Comparison of ENCODE assay signal across 1 cellular context in genomic region chr14:24952851-24953666, GRCh38.
TF ChIP-seq lines count a peak whose summit lies in the region.

No MANE protein-coding gene starts in this region.

TF ChIP-seq in HepG2, 621 proteins besides CTCF, POLR2A, EP300 and RAD21 (continued from another document and continues in another):
- TF ChIP-seq, protein P1, sequence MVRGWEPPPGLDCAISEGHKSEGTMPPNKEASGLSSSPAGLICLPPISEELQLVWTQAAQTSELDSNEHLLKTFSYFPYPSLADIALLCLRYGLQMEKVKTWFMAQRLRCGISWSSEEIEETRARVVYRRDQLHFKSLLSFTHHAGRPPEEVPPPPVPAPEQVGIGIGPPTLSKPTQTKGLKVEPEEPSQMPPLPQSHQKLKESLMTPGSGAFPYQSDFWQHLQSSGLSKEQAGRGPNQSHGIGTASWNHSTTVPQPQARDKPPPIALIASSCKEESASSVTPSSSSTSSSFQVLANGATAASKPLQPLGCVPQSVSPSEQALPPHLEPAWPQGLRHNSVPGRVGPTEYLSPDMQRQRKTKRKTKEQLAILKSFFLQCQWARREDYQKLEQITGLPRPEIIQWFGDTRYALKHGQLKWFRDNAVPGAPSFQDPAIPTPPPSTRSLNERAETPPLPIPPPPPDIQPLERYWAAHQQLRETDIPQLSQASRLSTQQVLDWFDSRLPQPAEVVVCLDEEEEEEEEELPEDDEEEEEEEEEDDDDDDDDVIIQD (CRISPR knock-in tag; IDR thresholded peaks at IDR 0.05; ENCODE audit: low read depth): 0 out of 2 replicates have a peak, but pooled peaks have one; percentile 74
- TF ChIP-seq IKZF4 (CRISPR knock-in tag; IDR thresholded peaks at IDR 0.05; ENCODE audit: borderline replicate concordance, low read depth, not compliant biosample characterization) (no peak), ELF3 (CRISPR knock-in tag; IDR thresholded peaks at IDR 0.05) (no peak), POGZ (CRISPR knock-in tag; IDR thresholded peaks at IDR 0.05) (peak; percentile 20; the same call in 1 of the 2 replicates), PPARG (CRISPR knock-in tag; conservative IDR thresholded peaks at IDR 0.05) (peak; percentile 5; the same call in 1 of the 2 replicates), ZNF792 (CRISPR knock-in tag; IDR thresholded peaks at IDR 0.05) (peak; percentile 28; the same call in 1 of the 2 replicates), NAIF1 (CRISPR knock-in tag; IDR thresholded peaks at IDR 0.05; ENCODE audit: borderline replicate concordance) (no peak), SOX13 (IDR thresholded peaks at IDR 0.05) (no peak), SOX13 (CRISPR knock-in tag; conservative IDR thresholded peaks at IDR 0.05 in 1 of 2, IDR thresholded peaks at IDR 0.05 in 1 of 2) (peak in 1 of 2 experiments; percentile 31; a peak in 1 of 4 replicates), PAWR (CRISPR knock-in tag; IDR thresholded peaks at IDR 0.05; ENCODE audit: borderline replicate concordance) (no peak), RNF2 (conservative IDR thresholded peaks at IDR 0.05; ENCODE audit: low read depth) (no peak), WIZ (CRISPR knock-in tag; IDR thresholded peaks at IDR 0.05) (0 out of 2 replicates have a peak, but pooled peaks have one; percentile 46), ATRX (CRISPR knock-in tag; IDR thresholded peaks at IDR 0.05; ENCODE audit: borderline replicate concordance) (no peak), ZNF530 (CRISPR knock-in tag; IDR thresholded peaks at IDR 0.05; ENCODE audit: low read depth) (no peak), NR1H2 (CRISPR knock-in tag; IDR thresholded peaks at IDR 0.05; ENCODE audit: borderline replicate concordance, low read depth) (no peak), NRL (CRISPR knock-in tag; IDR thresholded peaks at IDR 0.05; ENCODE audit: borderline replicate concordance) (no peak), PRPF4 (IDR thresholded peaks at IDR 0.05; ENCODE audit: low read depth, low read length, poor library complexity, severe bottlenecking) (peak; percentile 80), MEF2D (CRISPR knock-in tag; IDR thresholded peaks at IDR 0.05) (no peak), ZNF616 (CRISPR knock-in tag; IDR thresholded peaks at IDR 0.05; ENCODE audit: low read depth) (no peak), ZBTB49 (CRISPR knock-in tag; IDR thresholded peaks at IDR 0.05; ENCODE audit: borderline replicate concordance) (no peak), ZMYM2 (CRISPR knock-in tag; IDR thresholded peaks at IDR 0.05) (no peak), SYNCRIP (IDR thresholded peaks at IDR 0.05; ENCODE audit: insufficient read depth, low read depth, low read length) (no peak), ZNF629 (CRISPR knock-in tag; conservative IDR thresholded peaks at IDR 0.05) (peak; percentile 41; the same call in 1 of the 2 replicates), ZBTB38 (CRISPR knock-in tag; IDR thresholded peaks at IDR 0.05) (peak; percentile 70; the same call in 1 of the 2 replicates), ATF1 (CRISPR knock-in tag; IDR thresholded peaks at IDR 0.05) (no peak), ZFP62 (CRISPR knock-in tag; IDR thresholded peaks at IDR 0.05) (no peak), ZMYM3 (CRISPR knock-in tag; IDR thresholded peaks at IDR 0.05) (no peak), ZNF180 (CRISPR knock-in tag; IDR thresholded peaks at IDR 0.05; ENCODE audit: borderline replicate concordance, low read depth) (no peak), TFDP1 (CRISPR knock-in tag; IDR thresholded peaks at IDR 0.05; ENCODE audit: borderline replicate concordance) (no peak), DMTF1 (CRISPR knock-in tag; IDR thresholded peaks at IDR 0.05) (no peak), SATB2 (CRISPR knock-in tag; IDR thresholded peaks at IDR 0.05) (no peak), ZNF644 (CRISPR knock-in tag; IDR thresholded peaks at IDR 0.05; ENCODE audit: low read depth) (0 out of 2 replicates have a peak, but pooled peaks have one; percentile 32), XRCC5 (optimal IDR thresholded peaks at IDR 0.05; ENCODE audit: low read length) (peak; percentile 65), BRCA1 (CRISPR knock-in tag; IDR thresholded peaks at IDR 0.05) (no peak), ZNF563 (CRISPR knock-in tag; IDR thresholded peaks at IDR 0.05) (no peak), GLI4 (CRISPR knock-in tag; IDR thresholded peaks at IDR 0.05; ENCODE audit: borderline replicate concordance) (no peak)
- TF ChIP-seq, protein P2, sequence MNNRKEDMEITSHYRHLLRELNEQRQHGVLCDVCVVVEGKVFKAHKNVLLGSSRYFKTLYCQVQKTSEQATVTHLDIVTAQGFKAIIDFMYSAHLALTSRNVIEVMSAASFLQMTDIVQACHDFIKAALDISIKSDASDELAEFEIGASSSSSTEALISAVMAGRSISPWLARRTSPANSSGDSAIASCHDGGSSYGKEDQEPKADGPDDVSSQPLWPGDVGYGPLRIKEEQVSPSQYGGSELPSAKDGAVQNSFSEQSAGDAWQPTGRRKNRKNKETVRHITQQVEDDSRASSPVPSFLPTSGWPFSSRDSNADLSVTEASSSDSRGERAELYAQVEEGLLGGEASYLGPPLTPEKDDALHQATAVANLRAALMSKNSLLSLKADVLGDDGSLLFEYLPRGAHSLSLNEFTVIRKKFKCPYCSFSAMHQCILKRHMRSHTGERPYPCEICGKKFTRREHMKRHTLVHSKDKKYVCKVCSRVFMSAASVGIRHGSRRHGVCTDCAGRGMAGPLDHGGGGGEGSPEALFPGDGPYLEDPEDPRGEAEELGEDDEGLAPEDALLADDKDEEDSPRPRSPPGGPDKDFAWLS (CRISPR knock-in tag; IDR thresholded peaks at IDR 0.05; ENCODE audit: borderline replicate concordance): no peak
- TF ChIP-seq, protein P3, sequence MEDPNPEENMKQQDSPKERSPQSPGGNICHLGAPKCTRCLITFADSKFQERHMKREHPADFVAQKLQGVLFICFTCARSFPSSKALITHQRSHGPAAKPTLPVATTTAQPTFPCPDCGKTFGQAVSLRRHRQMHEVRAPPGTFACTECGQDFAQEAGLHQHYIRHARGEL (CRISPR knock-in tag; IDR thresholded peaks at IDR 0.05): no peak
- TF ChIP-seq, protein P4, sequence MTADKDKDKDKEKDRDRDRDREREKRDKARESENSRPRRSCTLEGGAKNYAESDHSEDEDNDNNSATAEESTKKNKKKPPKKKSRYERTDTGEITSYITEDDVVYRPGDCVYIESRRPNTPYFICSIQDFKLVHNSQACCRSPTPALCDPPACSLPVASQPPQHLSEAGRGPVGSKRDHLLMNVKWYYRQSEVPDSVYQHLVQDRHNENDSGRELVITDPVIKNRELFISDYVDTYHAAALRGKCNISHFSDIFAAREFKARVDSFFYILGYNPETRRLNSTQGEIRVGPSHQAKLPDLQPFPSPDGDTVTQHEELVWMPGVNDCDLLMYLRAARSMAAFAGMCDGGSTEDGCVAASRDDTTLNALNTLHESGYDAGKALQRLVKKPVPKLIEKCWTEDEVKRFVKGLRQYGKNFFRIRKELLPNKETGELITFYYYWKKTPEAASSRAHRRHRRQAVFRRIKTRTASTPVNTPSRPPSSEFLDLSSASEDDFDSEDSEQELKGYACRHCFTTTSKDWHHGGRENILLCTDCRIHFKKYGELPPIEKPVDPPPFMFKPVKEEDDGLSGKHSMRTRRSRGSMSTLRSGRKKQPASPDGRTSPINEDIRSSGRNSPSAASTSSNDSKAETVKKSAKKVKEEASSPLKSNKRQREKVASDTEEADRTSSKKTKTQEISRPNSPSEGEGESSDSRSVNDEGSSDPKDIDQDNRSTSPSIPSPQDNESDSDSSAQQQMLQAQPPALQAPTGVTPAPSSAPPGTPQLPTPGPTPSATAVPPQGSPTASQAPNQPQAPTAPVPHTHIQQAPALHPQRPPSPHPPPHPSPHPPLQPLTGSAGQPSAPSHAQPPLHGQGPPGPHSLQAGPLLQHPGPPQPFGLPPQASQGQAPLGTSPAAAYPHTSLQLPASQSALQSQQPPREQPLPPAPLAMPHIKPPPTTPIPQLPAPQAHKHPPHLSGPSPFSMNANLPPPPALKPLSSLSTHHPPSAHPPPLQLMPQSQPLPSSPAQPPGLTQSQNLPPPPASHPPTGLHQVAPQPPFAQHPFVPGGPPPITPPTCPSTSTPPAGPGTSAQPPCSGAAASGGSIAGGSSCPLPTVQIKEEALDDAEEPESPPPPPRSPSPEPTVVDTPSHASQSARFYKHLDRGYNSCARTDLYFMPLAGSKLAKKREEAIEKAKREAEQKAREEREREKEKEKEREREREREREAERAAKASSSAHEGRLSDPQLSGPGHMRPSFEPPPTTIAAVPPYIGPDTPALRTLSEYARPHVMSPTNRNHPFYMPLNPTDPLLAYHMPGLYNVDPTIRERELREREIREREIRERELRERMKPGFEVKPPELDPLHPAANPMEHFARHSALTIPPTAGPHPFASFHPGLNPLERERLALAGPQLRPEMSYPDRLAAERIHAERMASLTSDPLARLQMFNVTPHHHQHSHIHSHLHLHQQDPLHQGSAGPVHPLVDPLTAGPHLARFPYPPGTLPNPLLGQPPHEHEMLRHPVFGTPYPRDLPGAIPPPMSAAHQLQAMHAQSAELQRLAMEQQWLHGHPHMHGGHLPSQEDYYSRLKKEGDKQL (CRISPR knock-in tag; IDR thresholded peaks at IDR 0.05; ENCODE audit: low read depth): no peak
- TF ChIP-seq, protein P5, sequence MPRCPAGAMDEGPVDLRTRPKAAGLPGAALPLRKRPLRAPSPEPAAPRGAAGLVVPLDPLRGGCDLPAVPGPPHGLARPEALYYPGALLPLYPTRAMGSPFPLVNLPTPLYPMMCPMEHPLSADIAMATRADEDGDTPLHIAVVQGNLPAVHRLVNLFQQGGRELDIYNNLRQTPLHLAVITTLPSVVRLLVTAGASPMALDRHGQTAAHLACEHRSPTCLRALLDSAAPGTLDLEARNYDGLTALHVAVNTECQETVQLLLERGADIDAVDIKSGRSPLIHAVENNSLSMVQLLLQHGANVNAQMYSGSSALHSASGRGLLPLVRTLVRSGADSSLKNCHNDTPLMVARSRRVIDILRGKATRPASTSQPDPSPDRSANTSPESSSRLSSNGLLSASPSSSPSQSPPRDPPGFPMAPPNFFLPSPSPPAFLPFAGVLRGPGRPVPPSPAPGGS (CRISPR knock-in tag; IDR thresholded peaks at IDR 0.05): no peak
- TF ChIP-seq, protein P6, sequence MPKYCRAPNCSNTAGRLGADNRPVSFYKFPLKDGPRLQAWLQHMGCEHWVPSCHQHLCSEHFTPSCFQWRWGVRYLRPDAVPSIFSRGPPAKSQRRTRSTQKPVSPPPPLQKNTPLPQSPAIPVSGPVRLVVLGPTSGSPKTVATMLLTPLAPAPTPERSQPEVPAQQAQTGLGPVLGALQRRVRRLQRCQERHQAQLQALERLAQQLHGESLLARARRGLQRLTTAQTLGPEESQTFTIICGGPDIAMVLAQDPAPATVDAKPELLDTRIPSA (CRISPR knock-in tag; IDR thresholded peaks at IDR 0.05; ENCODE audit: borderline replicate concordance): no peak
- TF ChIP-seq, protein P7, sequence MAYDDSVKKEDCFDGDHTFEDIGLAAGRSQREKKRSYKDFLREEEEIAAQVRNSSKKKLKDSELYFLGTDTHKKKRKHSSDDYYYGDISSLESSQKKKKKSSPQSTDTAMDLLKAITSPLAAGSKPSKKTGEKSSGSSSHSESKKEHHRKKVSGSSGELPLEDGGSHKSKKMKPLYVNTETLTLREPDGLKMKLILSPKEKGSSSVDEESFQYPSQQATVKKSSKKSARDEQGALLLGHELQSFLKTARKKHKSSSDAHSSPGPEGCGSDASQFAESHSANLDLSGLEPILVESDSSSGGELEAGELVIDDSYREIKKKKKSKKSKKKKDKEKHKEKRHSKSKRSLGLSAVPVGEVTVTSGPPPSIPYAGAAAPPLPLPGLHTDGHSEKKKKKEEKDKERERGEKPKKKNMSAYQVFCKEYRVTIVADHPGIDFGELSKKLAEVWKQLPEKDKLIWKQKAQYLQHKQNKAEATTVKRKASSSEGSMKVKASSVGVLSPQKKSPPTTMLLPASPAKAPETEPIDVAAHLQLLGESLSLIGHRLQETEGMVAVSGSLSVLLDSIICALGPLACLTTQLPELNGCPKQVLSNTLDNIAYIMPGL (CRISPR knock-in tag; IDR thresholded peaks at IDR 0.05; ENCODE audit: borderline replicate concordance in 1 of 2, low read depth in 1 of 2): peak; percentile 26 to 37; a peak in 1 of 4 replicates
- TF ChIP-seq, protein P8, sequence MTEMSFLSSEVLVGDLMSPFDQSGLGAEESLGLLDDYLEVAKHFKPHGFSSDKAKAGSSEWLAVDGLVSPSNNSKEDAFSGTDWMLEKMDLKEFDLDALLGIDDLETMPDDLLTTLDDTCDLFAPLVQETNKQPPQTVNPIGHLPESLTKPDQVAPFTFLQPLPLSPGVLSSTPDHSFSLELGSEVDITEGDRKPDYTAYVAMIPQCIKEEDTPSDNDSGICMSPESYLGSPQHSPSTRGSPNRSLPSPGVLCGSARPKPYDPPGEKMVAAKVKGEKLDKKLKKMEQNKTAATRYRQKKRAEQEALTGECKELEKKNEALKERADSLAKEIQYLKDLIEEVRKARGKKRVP (CRISPR knock-in tag; IDR thresholded peaks at IDR 0.05): no peak
